ENCODE assay signal across 8 cellular contexts in the genomic region with DNA sequence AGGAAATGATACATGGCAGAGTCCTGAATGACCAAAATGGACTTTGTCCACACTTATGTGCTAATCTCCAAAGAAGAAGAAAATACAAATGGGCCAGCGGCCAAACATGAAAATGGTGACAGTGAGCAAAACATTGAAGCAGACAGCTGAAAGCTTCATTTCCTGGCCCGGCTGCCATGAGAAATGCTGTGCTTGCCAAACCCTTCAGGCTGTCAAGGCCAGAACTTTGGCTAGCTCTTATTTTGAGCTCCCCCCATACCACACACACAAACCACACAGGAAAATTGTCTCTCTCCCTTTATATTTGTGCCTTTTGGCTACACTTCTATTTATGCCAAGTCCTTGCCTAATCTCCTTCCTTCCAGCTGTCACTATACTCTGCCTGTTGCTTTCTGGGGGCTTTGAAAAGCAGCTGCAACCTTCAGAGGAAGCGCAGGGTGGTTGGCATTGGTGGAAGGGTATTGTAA.
DNase-seq lines count a peak whose midpoint lies in the region; ATAC-seq and TF ChIP-seq lines count a peak whose summit lies in the region.

No MANE protein-coding gene starts in this region.

- peak overlapping the region; percentile 43 for H3K27ac ChIP-seq in layer of hippocampus (ENCODE audit: low read depth, low read length)
- no peak overlapping the region for H3K27ac ChIP-seq in brain microvascular endothelial cell

- no peaks in the 10 kb centered on the region for H3K36me3 ChIP-seq in brain microvascular endothelial cell (replicated peaks)

- no peak for ATAC-seq in GM18868 (IDR thresholded peaks at IDR 0.05; ENCODE audit: unreplicated experiment)

- H3K27me3 ChIP-seq in layer of hippocampus (ENCODE audit: control insufficient read depth, insufficient read depth, low read length): no peaks in the 10 kb centered on the region
- H3K27me3 ChIP-seq in brain microvascular endothelial cell (replicated peaks): no peaks in the 10 kb centered on the region

- TF ChIP-seq CTCF in brain microvascular endothelial cell (IDR thresholded peaks at IDR 0.05; ENCODE audit: low read depth, low read length, missing control alignments): no peak

- in situ Hi-C loops in brain microvascular endothelial cell (cut with HindIII; ENCODE audit: low pct_ligation_motif_present, low sequenced_read_pairs): no loop called here

- no peak overlapping the region; the same call in 1 of the 2 replicates for H3K4me3 ChIP-seq in Jurkat, Clone E6-1 (ENCODE audit: low read length)
- no peak overlapping the region for H3K4me3 ChIP-seq in brain microvascular endothelial cell (ENCODE audit: low read depth, low read length)

- DNase-seq in Jurkat, Clone E6-1 (ENCODE audit: low read depth, low spot score): peak; percentile 91
- DNase-seq in astrocyte of the hippocampus (ENCODE audit: low read depth, low spot score): peak; percentile 84
- DNase-seq in superior temporal gyrus (ENCODE audit: extremely low spot score): peak; percentile 28
- no peak for DNase-seq in brain microvascular endothelial cell
- DNase-seq in effector CD4-positive, alpha-beta T cell: no peak
- no peak for DNase-seq in NCI-H1436 treated with DMSO at 0.1 percent for 48 hours (lab: John Stamatoyannopoulos, UW)

Comparison
In these comparisons a context has a peak if more than half of its experiments do, and no peak if none do; other contexts are left out.
1. DNase-seq: peak in Jurkat, Clone E6-1 (single experiment), astrocyte of the hippocampus (single experiment) and superior temporal gyrus (single experiment); none in brain microvascular endothelial cell (single experiment), effector CD4-positive, alpha-beta T cell (single experiment) and NCI-H1436 treated with DMSO at 0.1 percent for 48 hours (single experiment).